6 cellular contexts compared by ENCODE assay signal in the genomic region with DNA sequence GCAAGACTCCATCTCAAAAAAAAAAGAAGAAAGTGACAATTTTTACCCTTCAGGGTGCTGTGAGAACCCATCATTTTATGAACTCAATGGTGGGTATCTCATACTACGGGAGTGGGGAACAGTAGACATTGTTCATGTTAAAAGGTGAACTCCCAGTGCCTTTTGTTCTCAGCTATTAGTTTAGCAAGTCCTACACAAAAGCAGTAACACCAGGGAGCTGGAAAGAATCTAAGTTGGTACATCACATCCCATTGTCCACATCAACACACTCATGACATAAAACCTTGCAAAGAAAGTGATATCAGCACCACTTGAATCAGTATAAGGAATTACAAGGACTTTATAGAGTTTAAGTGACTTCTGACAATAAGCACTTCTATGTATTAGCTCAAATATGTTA. TPM values are rescaled to one million over a fixed set of nuclear protein-coding genes. Genes with fewer than 3 reads are reported as not detected.
"Had no signal": no experiment of that assay in that cellular context is flagged by ENCODE, and none has a peak within 500 bp of the region (broad histone marks: within the 10 kb centered on the region; RNA-seq: fewer than 3 reads in every experiment).

No MANE protein-coding gene starts in this region.

- DNase-seq: IMR-90 had no signal

- H3K36me3 Mint-ChIP-seq: IgD-negative memory B cell had no signal

- H3K4me3 Mint-ChIP-seq: IgD-negative memory B cell had no signal

- H3K27me3 Mint-ChIP-seq: IgD-negative memory B cell had no signal

- H3K27ac Mint-ChIP-seq: IgD-negative memory B cell had no signal

- H3K27ac ChIP-seq: HL-60 had no signal

- H3K9me3 Mint-ChIP-seq: IgD-negative memory B cell had no signal

- H3K4me3 ChIP-seq: K562 had no signal

RNA-seq across cellular contexts. Expression of a gene that starts 47.4 kb away (rescaled TPM):
- total RNA-seq: HepG2, HT-29 had no signal
